ENCODE assay signal across 17 cellular contexts in the genomic region with DNA sequence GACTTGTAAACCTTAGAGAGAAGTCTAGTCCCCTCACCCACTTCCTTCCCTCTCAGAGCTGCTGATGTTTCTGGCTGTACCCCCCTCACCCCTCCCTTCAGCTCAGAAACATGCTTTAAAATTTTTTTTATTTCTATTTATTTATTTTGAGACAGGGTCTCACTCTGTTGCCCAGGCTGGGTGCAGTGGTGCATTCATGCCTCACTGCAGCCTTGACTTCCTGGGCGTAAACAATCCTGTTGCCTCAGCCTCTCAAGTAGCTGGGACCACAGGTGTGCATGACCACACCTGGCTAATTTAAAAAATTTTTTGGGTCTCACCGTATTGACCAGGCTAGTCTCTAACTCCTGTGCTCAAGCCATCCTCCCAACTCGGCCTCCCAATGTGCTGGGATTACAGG. TPM values are rescaled to one million over a fixed set of nuclear protein-coding genes. Genes with fewer than 3 reads are reported as not detected.
DNase-seq lines count a peak whose midpoint lies in the region; ATAC-seq, FAIRE-seq and TF ChIP-seq lines count a peak whose summit lies in the region.
"Had no signal": no experiment of that assay in that cellular context is flagged by ENCODE, and none has a peak within 500 bp of the region (broad histone marks: within the 10 kb centered on the region; RNA-seq: fewer than 3 reads in every experiment).

No MANE protein-coding gene starts in this region.

- no peak for FAIRE-seq in K562 (lab: Jason Lieb, UNC)
- FAIRE-seq: D721Med had no signal

- in situ Hi-C loops in K562 (cut with MboI) = no loop called here
- in situ Hi-C loops in ACHN (cut with HindIII; ENCODE audit: low pct_ligation_motif_present, low pct_unique_long_range_greater_than_20kb, low sequenced_read_pairs) = no loop called here

- no peak overlapping the region for H3K4me3 Mint-ChIP-seq in nephron
- H3K4me3 Mint-ChIP-seq: CD4-positive, alpha-beta T cell had no signal

- H3K9ac ChIP-seq in BLaER1 treated with 17β-estradiol and CSF1 and Interleukin-3, amounts not matched to agents 10 nM and 100 nM = no peak overlapping the region
- no peak overlapping the region for H3K9ac ChIP-seq in K562 (ENCODE audit: insufficient read depth in 1 of 2, low read depth in 2 of 2, low read length in 2 of 2)

- H3K27ac Mint-ChIP-seq in nephron = peak overlapping the region in 2 of 3 experiments; percentile 97 to 99
- H3K27ac Mint-ChIP-seq: CD4-positive, alpha-beta T cell had no signal

- BruUV-seq in K562 (replicated peaks; lab: Mats Ljungman, UMichigan) = no TSS peak

- no peak overlapping the region for H3K4me3 ChIP-seq in BLaER1 treated with 17β-estradiol and CSF1 and Interleukin-3, amounts not matched to agents 10 nM and 100 nM
- H3K4me3 ChIP-seq in K562 = no peak overlapping the region

- peaks cover 88% of the 10 kb centered on the region for H3K27me3 Mint-ChIP-seq in nephron (ENCODE audit: low read depth)

- TF ChIP-seq CTCF in K562 (IDR thresholded peaks at IDR 0.05 in 2 of 3, conservative IDR thresholded peaks at IDR 0.05 in 1 of 3; ENCODE audit: insufficient read depth in 2 of 3, low read depth in 1 of 3, low read length in 3 of 3) (no peak), nephron (IDR thresholded peaks at IDR 0.05; ENCODE audit: unreplicated experiment in 3 of 3) (no peak)

- no peak for TF ChIP-seq POLR2A in K562 (conservative IDR thresholded peaks at IDR 0.05)

- H3K36me3 ChIP-seq in BLaER1 treated with 17β-estradiol and CSF1 and Interleukin-3, amounts not matched to agents 10 nM and 100 nM = no peaks in the 10 kb centered on the region
- no peaks in the 10 kb centered on the region for H3K36me3 ChIP-seq in K562 (ENCODE audit: control insufficient read depth, insufficient read depth, low read length)

- peak overlapping the region in 8 of 11 experiments; percentile 24 to 68 (median 55); a peak in 15 of 22 replicates for H3K4me2 ChIP-seq in BLaER1 treated with 17β-estradiol and CSF1 and Interleukin-3, amounts not matched to agents 10 nM and 100 nM
- no peak overlapping the region for H3K4me2 ChIP-seq in K562 (ENCODE audit: insufficient read depth, low read length)

- peaks cover 79 to 99% (median 91%) of the 10 kb centered on the region in 11 experiments for H3K27me3 ChIP-seq in BLaER1 treated with 17β-estradiol and CSF1 and Interleukin-3, amounts not matched to agents 10 nM and 100 nM
- peaks cover 51 to 94% of the 10 kb centered on the region in 2 experiments for H3K27me3 ChIP-seq in K562 (ENCODE audit: control insufficient read depth in 2 of 2, insufficient read depth in 2 of 2, low read length in 2 of 2)

- CTCF ChIA-PET in K562 (lab: Yijun Ruan, JAX; ENCODE audit: low intra/inter-chr PET ratio) = no interaction called here

- H2AFZ ChIP-seq in K562 (ENCODE audit: low read depth, low read length) = no peak overlapping the region

- POLR2A ChIA-PET in K562 (lab: Yijun Ruan, JAX) = interaction anchor here (0.6 to 0.7 kb wide), 3 partner anchors 10 to 92 kb away, joined by 3 to 5 read pairs (median 3); no protein-coding TSS in a partner anchor

- peaks cover 50% of the 10 kb centered on the region for H3K4me1 Mint-ChIP-seq in nephron

- ATAC-seq in K562 (no peak), SK-N-SH treated with all-trans-retinoic acid at 6 μM for 48 hours (no peak)
- ATAC-seq: HCT116 had no signal

- peaks cover 0 to 30% (median 0%) of the 10 kb centered on the region in 11 experiments; a peak in 7 of 22 replicates for H4K20me1 ChIP-seq in BLaER1 treated with 17β-estradiol and CSF1 and Interleukin-3, amounts not matched to agents 10 nM and 100 nM
- H4K20me1 ChIP-seq in K562 (replicated peaks; ENCODE audit: control insufficient read depth, insufficient read depth, low read length) = 0 out of 2 replicates have a peak, but pooled peaks cover 4% of the 10 kb centered on the region

- no peaks in the 10 kb centered on the region for H3K9me3 Mint-ChIP-seq in nephron
- H3K9me3 Mint-ChIP-seq: CD4-positive, alpha-beta T cell had no signal

- no peak for TF ChIP-seq EP300 in K562 (IDR thresholded peaks at IDR 0.05; ENCODE audit: low read length)

- no peaks in the 10 kb centered on the region for H3K9me1 ChIP-seq in K562 (ENCODE audit: control insufficient read depth, insufficient read depth, low read length)

- intact Hi-C loops in K562 (cut with micrococcal nuclease) = no loop called here

- peaks cover 8 to 44% (median 34%) of the 10 kb centered on the region in 10 experiments; a peak in 18 of 20 replicates for H3K4me1 ChIP-seq in BLaER1 treated with 17β-estradiol and CSF1 and Interleukin-3, amounts not matched to agents 10 nM and 100 nM
- H3K4me1 ChIP-seq in K562 (replicated peaks in 1 of 2; ENCODE audit: control insufficient read depth in 2 of 2, insufficient read depth in 2 of 2, low read length in 2 of 2) = peaks cover 0 to 34% of the 10 kb centered on the region in 2 experiments; a peak in 4 of 5 replicates
- H3K4me1 ChIP-seq: Caco-2 had no signal

- DNase-seq in NAMALWA (ENCODE audit: low spot score) (peak; percentile 65), K562 (ENCODE audit: extremely low read depth in 1 of 4, low spot score in 3 of 4) (no peak), ACHN (no peak), NCI-H2171 (lab: John Stamatoyannopoulos, UW) (no peak), T-helper 9 cell (no peak)
- DNase-seq: Caco-2; CD4-positive, alpha-beta T cell; GDM1; GOT3; H7 had no signal

- no peak overlapping the region for H3K27ac ChIP-seq in BLaER1 treated with 17β-estradiol and CSF1 and Interleukin-3, amounts not matched to agents 10 nM and 100 nM
- H3K27ac ChIP-seq in K562 (ENCODE audit: extremely low read depth, low read depth, low read length) = no peak overlapping the region
- H3K27ac ChIP-seq: C4-2B had no signal

- 3% methylated on average over 3 of the region's 3 CpGs for WGBS in K562 (ENCODE audit: insufficient coverage, low coverage, missing lambda C conversion rate)

- H3K9me3 ChIP-seq in BLaER1 treated with 17β-estradiol and CSF1 and Interleukin-3, amounts not matched to agents 10 nM and 100 nM (replicated peaks in 1 of 11) = peaks cover 0 to 14% (median 0%) of the 10 kb centered on the region in 11 experiments; a peak in 5 of 22 replicates
- H3K9me3 ChIP-seq in K562 (replicated peaks; ENCODE audit: control insufficient read depth, insufficient read depth, low read depth, low read length) = no peaks in the 10 kb centered on the region
- H3K9me3 ChIP-seq: Caco-2 had no signal

- H3K79me2 ChIP-seq in K562 (ENCODE audit: control insufficient read depth, insufficient read depth, low read length) = no peaks in the 10 kb centered on the region

- H3K36me3 Mint-ChIP-seq in nephron (ENCODE audit: low read depth) = no peaks in the 10 kb centered on the region

- no peak for TF ChIP-seq RAD21 in K562 (CRISPR knock-in tag; conservative IDR thresholded peaks at IDR 0.05 in 1 of 2, IDR thresholded peaks at IDR 0.05 in 1 of 2)

TF ChIP-seq in K562, 482 proteins besides CTCF, POLR2A, EP300 and RAD21:
- TF ChIP-seq, protein P1, sequence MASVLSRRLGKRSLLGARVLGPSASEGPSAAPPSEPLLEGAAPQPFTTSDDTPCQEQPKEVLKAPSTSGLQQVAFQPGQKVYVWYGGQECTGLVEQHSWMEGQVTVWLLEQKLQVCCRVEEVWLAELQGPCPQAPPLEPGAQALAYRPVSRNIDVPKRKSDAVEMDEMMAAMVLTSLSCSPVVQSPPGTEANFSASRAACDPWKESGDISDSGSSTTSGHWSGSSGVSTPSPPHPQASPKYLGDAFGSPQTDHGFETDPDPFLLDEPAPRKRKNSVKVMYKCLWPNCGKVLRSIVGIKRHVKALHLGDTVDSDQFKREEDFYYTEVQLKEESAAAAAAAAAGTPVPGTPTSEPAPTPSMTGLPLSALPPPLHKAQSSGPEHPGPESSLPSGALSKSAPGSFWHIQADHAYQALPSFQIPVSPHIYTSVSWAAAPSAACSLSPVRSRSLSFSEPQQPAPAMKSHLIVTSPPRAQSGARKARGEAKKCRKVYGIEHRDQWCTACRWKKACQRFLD (CRISPR knock-in tag; IDR thresholded peaks at IDR 0.05) = no peak
- 0 out of 2 replicates have a peak, but pooled peaks have one; percentile 32 for TF ChIP-seq ZNF121 (CRISPR knock-in tag; conservative IDR thresholded peaks at IDR 0.05)

TF ChIP-seq in SK-N-SH treated with all-trans-retinoic acid at 6 μM for 48 hours, 23 proteins besides CTCF, POLR2A, EP300 and RAD21 (continues in another document):
- TF ChIP-seq GLIS3 (CRISPR knock-in tag; IDR thresholded peaks at IDR 0.05) = no peak
- no peak for TF ChIP-seq ZNF565 (CRISPR knock-in tag; conservative IDR thresholded peaks at IDR 0.05; ENCODE audit: low read depth)
- no peak for TF ChIP-seq ZFP30 (CRISPR knock-in tag; IDR thresholded peaks at IDR 0.05)
- TF ChIP-seq PPARA (CRISPR knock-in tag; IDR thresholded peaks at IDR 0.05; ENCODE audit: borderline replicate concordance) = no peak
- no peak for TF ChIP-seq ZFP3 (CRISPR knock-in tag; IDR thresholded peaks at IDR 0.05)

RNA-seq across cellular contexts. Expression of a gene that starts 2.9 kb away (rescaled TPM):
- 0.18 and 0.23 TPM in 2 replicates for total RNA-seq in K562 (2011; cell fraction: chromatin; rRNA removed; ENCODE audit: low replicate concordance)
- not detected in 2 replicates for total RNA-seq in K562 (2011; cell fraction: nucleolus; rRNA removed)
- total RNA-seq in K562 (2011; cell fraction: nucleoplasm; rRNA removed) = 0.15 TPM in 1 of 2 replicates, not detected in the other
- total RNA-seq in K562 (2014; rRNA removed) = not detected in 2 replicates
- total RNA-seq in K562 (2014; rRNA removed; fragmentation: Illumina TruSeq; extraction: Trizol) = not detected in 2 replicates
- total RNA-seq in K562 (2015; rRNA removed; fragmentation: Illumina TruSeq; extraction: Trizol) = 0.04 TPM in 1 of 2 replicates, not detected in the other
- total RNA-seq in K562 (2021) = 0.02 and 0.04 TPM in 2 replicates
- polyA plus RNA-seq in K562 (2011; rRNA removed) = 0.04 and 0.09 TPM in 2 replicates
- polyA plus RNA-seq in K562 (2011; cell fraction: cytosol; rRNA removed) = 0.01 TPM in 1 of 2 replicates, not detected in the other
- polyA plus RNA-seq in K562 (2011; cell fraction: nucleus; rRNA removed) = 0.08 and 0.09 TPM in 2 replicates
- polyA plus RNA-seq in K562 (2012) = 0.09 and 0.24 TPM in 2 replicates
- not detected in 2 replicates for polyA plus RNA-seq in K562 (2014; fragmentation: Illumina TruSeq; extraction: Trizol)
- under 1 TPM; 0.03 to 0.06 TPM for polyA plus RNA-seq in K562 (2014; fragmentation: Nextera tagmentation; extraction: Ambion mirVana)
- polyA plus RNA-seq in K562 (2014; rRNA removed) = 0.05 TPM in 1 of 2 replicates, not detected in the other
- 0.07 and 0.18 TPM in 2 replicates for polyA minus RNA-seq in K562 (2011; rRNA and poly(A)+ RNA removed)
- polyA minus RNA-seq in K562 (2011; cell fraction: cytosol; rRNA and poly(A)+ RNA removed) = not detected in 2 replicates
- polyA minus RNA-seq in K562 (2011; cell fraction: nucleus; rRNA and poly(A)+ RNA removed) = 0.13 and 0.22 TPM in 2 replicates
- total RNA-seq: A172 had no signal
